ENCODE assay signal across 8 cellular contexts in genomic region chr11:19116315-19116970, GRCh38. TPM values are rescaled to one million over a fixed set of nuclear protein-coding genes. Genes with fewer than 3 reads are reported as not detected.
A peak's percentile ranks its signal among the peaks of the same experiment; 100 is the strongest.
DNase-seq lines count a peak whose midpoint lies in the region; ATAC-seq, FAIRE-seq and TF ChIP-seq lines count a peak whose summit lies in the region.

No MANE protein-coding gene starts in this region.

- H3K79me2 ChIP-seq in astrocyte (ENCODE audit: insufficient read depth, low read length): peaks cover 25% of the 10 kb centered on the region

- H3K27me3 ChIP-seq in right atrium auricular region: no peaks in the 10 kb centered on the region
- H3K27me3 ChIP-seq in astrocyte (ENCODE audit: insufficient read depth, low read length): peaks cover 5% of the 10 kb centered on the region
- no peaks in the 10 kb centered on the region for H3K27me3 ChIP-seq in vagina

- H2AFZ ChIP-seq in astrocyte (ENCODE audit: low read depth, low read length): peak overlapping the region; percentile 81

- H4K20me1 ChIP-seq in astrocyte (ENCODE audit: insufficient read depth, low read length): peaks cover 12% of the 10 kb centered on the region

- H3K4me1 Mint-ChIP-seq in astrocyte (ENCODE audit: low read depth, unreplicated experiment) (no peaks in the 10 kb centered on the region), memory B cell (peaks cover 33% of the 10 kb centered on the region)

- H3K4me1 ChIP-seq in right atrium auricular region (peaks cover 0 to 27% of the 10 kb centered on the region in 2 donors), astrocyte (ENCODE audit: insufficient read depth, low read length) (peaks cover 4% of the 10 kb centered on the region), vagina (peaks cover 16% of the 10 kb centered on the region)

- no peak for TF ChIP-seq POLR2A in vagina (IDR thresholded peaks at IDR 0.05)

- H3K4me3 Mint-ChIP-seq in astrocyte (ENCODE audit: unreplicated experiment): peak overlapping the region; percentile 95
- H3K4me3 Mint-ChIP-seq in memory B cell: peak overlapping the region; percentile 91

- H3K36me3 ChIP-seq in right atrium auricular region (no peaks in the 10 kb centered on the region), astrocyte (ENCODE audit: insufficient read depth, low read length) (no peaks in the 10 kb centered on the region), vagina (no peaks in the 10 kb centered on the region)

- no peaks in the 10 kb centered on the region for H3K9me3 ChIP-seq in right atrium auricular region
- H3K9me3 ChIP-seq in astrocyte (ENCODE audit: insufficient read depth, low read depth, low read length): no peaks in the 10 kb centered on the region
- no peaks in the 10 kb centered on the region for H3K9me3 ChIP-seq in vagina

- H3K9me3 Mint-ChIP-seq in astrocyte (ENCODE audit: unreplicated experiment) (no peaks in the 10 kb centered on the region), memory B cell (no peaks in the 10 kb centered on the region)

- H3K36me3 Mint-ChIP-seq in astrocyte (ENCODE audit: low read depth, unreplicated experiment) (peaks cover 2% of the 10 kb centered on the region), memory B cell (peaks cover 4% of the 10 kb centered on the region)

- ATAC-seq in left cardiac atrium (no peak), memory B cell (ENCODE audit: low read depth) (no peak), GM18867 (IDR thresholded peaks at IDR 0.05; ENCODE audit: unreplicated experiment) (no peak), GM21717 (IDR thresholded peaks at IDR 0.05; ENCODE audit: unreplicated experiment) (no peak)

- peak overlapping the region; percentile 91 for H3K4me2 ChIP-seq in astrocyte (ENCODE audit: low read length)

- H3K9ac ChIP-seq in astrocyte (ENCODE audit: low read length): peak overlapping the region; percentile 85

- peak overlapping the region; percentile 76 to 97 for H3K4me3 ChIP-seq in right atrium auricular region
- peak overlapping the region; percentile 85 for H3K4me3 ChIP-seq in astrocyte (ENCODE audit: insufficient read depth, low read depth, low read length)
- peak overlapping the region; percentile 77 to 82 for H3K4me3 ChIP-seq in vagina

- TF ChIP-seq CTCF in right atrium auricular region (IDR thresholded peaks at IDR 0.05): no peak
- no peak for TF ChIP-seq CTCF in astrocyte (IDR thresholded peaks at IDR 0.05; ENCODE audit: insufficient read depth, low read depth, low read length)
- TF ChIP-seq CTCF in vagina (IDR thresholded peaks at IDR 0.05): no peak

- H3K27ac Mint-ChIP-seq in astrocyte (ENCODE audit: unreplicated experiment) (no peak overlapping the region), memory B cell (peak overlapping the region; percentile 96)

- FAIRE-seq in astrocyte (lab: Jason Lieb, UNC): no peak

- peak overlapping the region; percentile 42 to 77 for H3K27ac ChIP-seq in right atrium auricular region
- H3K27ac ChIP-seq in astrocyte (ENCODE audit: low read depth, low read length): no peak overlapping the region
- peak overlapping the region; percentile 75 for H3K27ac ChIP-seq in vagina

- no peak for DNase-seq in right atrium auricular region (ENCODE audit: low spot score)
- DNase-seq in left cardiac atrium: no peak
- no peak for DNase-seq in astrocyte (ENCODE audit: low read depth)
- no peak for DNase-seq in memory B cell (ENCODE audit: low spot score in 2 of 2)
- no peak for DNase-seq in vagina (ENCODE audit: extremely low spot score in 2 of 2)
- DNase-seq in KG1 (lab: John Stamatoyannopoulos, UW): no peak

- peaks cover 18% of the 10 kb centered on the region for H3K27me3 Mint-ChIP-seq in astrocyte (ENCODE audit: low read depth, unreplicated experiment)
- no peaks in the 10 kb centered on the region for H3K27me3 Mint-ChIP-seq in memory B cell

- intact Hi-C loops in left cardiac atrium (cut with DNase I) (no loop called here), vagina (cut with DNase I) (no loop called here)

RNA-seq across cellular contexts. Expression of gene ZDHHC13, which starts 0.5 kb away (rescaled TPM):
- total RNA-seq in right atrium auricular region (10 to 100 TPM; 12.7 to 16.0 TPM), left cardiac atrium (10 to 100 TPM; 12.0 to 16.5 TPM), astrocyte (9.2 and 10.6 TPM in 2 replicates), vagina (22.6 TPM)

RNA-seq across cellular contexts. Expression of gene MRGPRX2, which starts 55.9 kb away (rescaled TPM):
- total RNA-seq in right atrium auricular region (not detected), left cardiac atrium (not detected), astrocyte (not detected in 2 replicates), vagina (not detected)
